In the genomic region with DNA sequence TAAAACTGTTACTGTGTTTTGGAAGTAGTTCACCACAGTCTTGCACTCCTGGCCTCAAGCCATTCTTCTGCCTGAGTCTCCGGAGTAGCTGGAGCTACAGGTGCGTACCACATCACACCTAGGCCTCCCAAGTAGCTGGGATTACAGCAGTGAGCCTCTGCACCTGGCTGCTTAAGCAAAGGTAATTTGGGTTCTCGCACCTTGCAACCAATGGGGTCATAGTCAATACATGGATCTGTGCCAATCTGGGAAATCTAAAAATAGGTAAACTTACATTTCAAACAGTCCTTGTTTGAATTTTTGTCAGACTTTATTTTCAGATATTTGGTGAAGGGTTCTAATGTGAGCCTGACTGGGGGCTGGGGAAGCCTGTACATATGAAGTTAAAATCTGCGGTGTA, we compare ENCODE assay signal across 23 cellular contexts.
"Had no signal": no experiment of that assay in that cellular context is flagged by ENCODE, and none has a peak within 500 bp of the region (broad histone marks: within the 10 kb centered on the region; RNA-seq: fewer than 3 reads in every experiment).

No MANE protein-coding gene starts in this region.

- H3K4me1 Mint-ChIP-seq: T-helper 17 cell had no signal

- H3K9me3 ChIP-seq: MG63, SJCRH30 had no signal

- ATAC-seq: HepG2, SK-N-SH treated with all-trans-retinoic acid at 6 μM for 48 hours, T-helper 17 cell had no signal

- H3K4me3 Mint-ChIP-seq: T-helper 17 cell had no signal

- H3K27ac Mint-ChIP-seq: T-helper 17 cell had no signal

- DNase-seq: IMR-90, Karpas-422, KG1, MG63, NCI-H1092, NCI-H1105 treated with DMSO at 0.1 percent for 48 hours, NCI-H1417 treated with DMSO at 0.1 percent for 48 hours, NCI-H1694, NCI-H187 treated with DMSO at 0.1 percent for 48 hours, NCI-H2029 treated with DMSO at 0.1 percent for 48 hours, NCI-H2107, NCI-H2171 treated with DMSO at 0.1 percent for 48 hours, NCI-H446, NCI-H510A, NCI-H524 treated with DMSO at 0.1 percent for 48 hours, NCI-H82, SHP77 treated with DMSO at 0.1 percent for 48 hours, SJCRH30, T-helper 1 cell, T-helper 17 cell had no signal

- H3K27ac ChIP-seq: RWPE1, SJCRH30 had no signal

- H3K27me3 Mint-ChIP-seq: T-helper 17 cell had no signal

- H3K4me1 ChIP-seq: SJCRH30 had no signal
